In the genomic region with DNA sequence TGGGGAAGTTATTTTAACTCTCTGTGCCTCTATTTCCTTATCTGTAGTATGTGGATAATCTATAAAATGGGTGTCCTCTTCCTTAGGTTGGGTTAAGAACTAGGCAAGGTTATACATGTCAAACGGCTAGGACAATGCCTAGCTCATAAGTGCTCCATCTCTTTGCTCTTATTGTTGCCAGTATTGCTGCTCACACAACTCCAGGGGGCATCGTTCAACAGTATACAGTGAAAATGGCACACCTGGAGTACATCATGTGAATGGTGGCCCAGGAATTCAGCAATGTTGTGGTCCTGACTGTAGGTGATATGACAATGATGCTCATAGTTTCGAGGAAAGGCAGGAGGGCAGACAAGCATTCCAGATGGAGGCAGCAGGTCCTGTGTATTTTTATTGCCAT, we compare ENCODE assay signal across 26 cellular contexts. TPM values are rescaled to one million over a fixed set of nuclear protein-coding genes. Genes with fewer than 3 reads are reported as not detected.
DNase-seq lines count a peak whose midpoint lies in the region; ATAC-seq, FAIRE-seq and TF ChIP-seq lines count a peak whose summit lies in the region.
"Had no signal": no experiment of that assay in that cellular context is flagged by ENCODE, and none has a peak within 500 bp of the region (broad histone marks: within the 10 kb centered on the region; RNA-seq: fewer than 3 reads in every experiment).

No MANE protein-coding gene starts in this region.

- CTCF ChIA-PET in H1 (lab: Charles Lee; ENCODE audit: partially characterized antibody) = interaction anchor here (0.7 to 4.1 kb wide), 10 partner anchors 9 to 304 kb away, joined by 3 to 22 read pairs (median 3); a partner anchor contains a TSS

- POLR2A ChIA-PET in H1 (lab: Charles Lee; ENCODE audit: partially characterized antibody) = no interaction called here

- H3K9me3 ChIP-seq in H1 (ENCODE audit: insufficient read depth in 2 of 2, low read depth in 1 of 2, low read length in 1 of 2) (no peaks in the 10 kb centered on the region), thyroid gland (no peaks in the 10 kb centered on the region)
- H3K9me3 ChIP-seq: BLaER1 treated with 17β-estradiol and CSF1 and Interleukin-3, amounts not matched to agents 10 nM and 100 nM; SJSA1 had no signal

- no peak for FAIRE-seq in H1 (lab: Jason Lieb, UNC)
- FAIRE-seq in H54 (lab: Jason Lieb, UNC) = no peak
- FAIRE-seq: A204.1, D721Med, GM19239, HTR-8/SVneo had no signal

- no peaks in the 10 kb centered on the region for H3K36me3 Mint-ChIP-seq in GM23338 (ENCODE audit: low read depth)
- H3K36me3 Mint-ChIP-seq: CD8-positive, alpha-beta memory T cell; IgD-negative memory B cell had no signal

- no peaks in the 10 kb centered on the region for H3K23me2 ChIP-seq in H1 (ENCODE audit: low read depth, low read length)

- H2AK5ac ChIP-seq in H1 (ENCODE audit: low read depth, low read length) = no peak overlapping the region

- no peaks in the 10 kb centered on the region for H3K36me3 ChIP-seq in GM23338 (ENCODE audit: insufficient read depth)
- H3K36me3 ChIP-seq in H1 (ENCODE audit: control insufficient read depth in 2 of 4, insufficient read depth in 4 of 4, low read length in 3 of 4) = no peaks in the 10 kb centered on the region
- no peaks in the 10 kb centered on the region for H3K36me3 ChIP-seq in thyroid gland
- H3K36me3 ChIP-seq: BLaER1 treated with 17β-estradiol and CSF1 and Interleukin-3, amounts not matched to agents 10 nM and 100 nM had no signal

- no peak overlapping the region for H2BK12ac ChIP-seq in H1 (ENCODE audit: low read depth, low read length)

- TF ChIP-seq EP300 in H1 (IDR thresholded peaks at IDR 0.05; ENCODE audit: borderline replicate concordance in 1 of 2, low read depth in 2 of 2, low read length in 2 of 2) = no peak

- H3K79me2 ChIP-seq in GM23338 (replicated peaks; ENCODE audit: insufficient read depth) (no peaks in the 10 kb centered on the region), H1 (ENCODE audit: control insufficient read depth in 1 of 2, insufficient read depth in 2 of 2, low read length in 2 of 2) (no peaks in the 10 kb centered on the region)

- H2BK15ac ChIP-seq in H1 (ENCODE audit: low read length) = no peak overlapping the region

- no peak overlapping the region for H3K9ac ChIP-seq in H1 (replicated peaks in 1 of 4; ENCODE audit: extremely low read depth in 1 of 4, low read depth in 3 of 4, low read length in 3 of 4)
- H3K9ac ChIP-seq: BLaER1 treated with 17β-estradiol and CSF1 and Interleukin-3, amounts not matched to agents 10 nM and 100 nM had no signal

- H3K4me1 ChIP-seq in GM23338 (ENCODE audit: insufficient read depth) = no peaks in the 10 kb centered on the region
- peaks cover 0 to 5% (median 0%) of the 10 kb centered on the region in 4 experiments; a peak in 2 of 7 replicates for H3K4me1 ChIP-seq in H1 (replicated peaks in 1 of 4; ENCODE audit: control insufficient read depth in 3 of 4, insufficient read depth in 4 of 4, low read length in 3 of 4)
- H3K4me1 ChIP-seq in thyroid gland = peaks cover 35 to 48% of the 10 kb centered on the region in 2 donors

- H3K4me2 ChIP-seq in GM23338 (no peak overlapping the region), H1 (ENCODE audit: insufficient read depth in 1 of 2, low read depth in 2 of 2, low read length in 2 of 2) (no peak overlapping the region)

- ATAC-seq in GM23338 = no peak
- ATAC-seq in left colon = no peak

- no peak overlapping the region for H2BK120ac ChIP-seq in H1 (replicated peaks; ENCODE audit: low read depth, low read length)

- H3K27me3 ChIP-seq in GM23338 (ENCODE audit: insufficient read depth) = no peaks in the 10 kb centered on the region
- no peaks in the 10 kb centered on the region for H3K27me3 ChIP-seq in H1 (replicated peaks in 1 of 4; ENCODE audit: control insufficient read depth in 3 of 4, extremely low read depth in 1 of 4, insufficient read depth in 3 of 4, low read length in 3 of 4)
- H3K27me3 ChIP-seq in thyroid gland = no peaks in the 10 kb centered on the region
- H3K27me3 ChIP-seq: BLaER1 treated with 17β-estradiol and CSF1 and Interleukin-3, amounts not matched to agents 10 nM and 100 nM; SJSA1 had no signal

- no peak overlapping the region for H3K18ac ChIP-seq in H1 (ENCODE audit: extremely low read depth, low read length)

- H3K4me1 Mint-ChIP-seq in GM23338 = peaks cover 8% of the 10 kb centered on the region
- H3K4me1 Mint-ChIP-seq: CD8-positive, alpha-beta memory T cell; IgD-negative memory B cell had no signal

- TF ChIP-seq CTCF in GM23338 (conservative IDR thresholded peaks at IDR 0.05; ENCODE audit: low read depth in 2 of 2) (peak; percentile 27 to 55; a peak in 2 of 4 replicates), H1 (IDR thresholded peaks at IDR 0.05; ENCODE audit: control extremely low read depth in 1 of 3, insufficient read depth in 1 of 3, low read depth in 1 of 3, low read length in 3 of 3) (peak in 2 of 3 experiments; percentile 5 to 32; a peak in 1 of 4 replicates), thyroid gland (IDR thresholded peaks at IDR 0.05) (no peak)

- H3K27ac Mint-ChIP-seq in GM23338 = no peak overlapping the region
- H3K27ac Mint-ChIP-seq: CD8-positive, alpha-beta memory T cell; HFFc6; IgD-negative memory B cell had no signal

- H3K9me2 ChIP-seq in GM23338 (ENCODE audit: insufficient read depth) = no peaks in the 10 kb centered on the region

- no peaks in the 10 kb centered on the region for H3K9me3 Mint-ChIP-seq in GM23338
- H3K9me3 Mint-ChIP-seq: HFFc6, IgD-negative memory B cell had no signal

- no peaks in the 10 kb centered on the region for H3K79me1 ChIP-seq in H1 (ENCODE audit: low read depth, low read length)

- no peak overlapping the region for H3K23ac ChIP-seq in H1 (ENCODE audit: insufficient read length)

- peaks cover 3% of the 10 kb centered on the region for H3K27me3 Mint-ChIP-seq in GM23338 (ENCODE audit: insufficient read depth, low read depth, poor library complexity)
- H3K27me3 Mint-ChIP-seq: IgD-negative memory B cell had no signal

- H3K14ac ChIP-seq in H1 (ENCODE audit: insufficient read length) = no peak overlapping the region

- H2BK5ac ChIP-seq in H1 (ENCODE audit: low read depth, low read length) = no peak overlapping the region

- 86% methylated on average over 3 of the region's 3 CpGs; no CpG with 5 or more reads in 1 of the 2 experiments for WGBS in H1 (ENCODE audit: extremely low coverage in 1 of 2, insufficient coverage in 1 of 2, insufficient read length in 1 of 2, insufficient replicate concordance in 2 of 2, low coverage in 1 of 2, low lambda C conversion rate in 2 of 2, missing lambda C conversion rate in 1 of 2), 2 experiments
- 73 to 83% methylated on average over 3 of the region's 3 CpGs for WGBS in thyroid gland, 2 donors

- no peak overlapping the region for H4K91ac ChIP-seq in H1 (replicated peaks; ENCODE audit: insufficient read length, low read length)

- H3K4me3 ChIP-seq in GM23338 (no peak overlapping the region), H1 (ENCODE audit: extremely low read depth in 1 of 4, insufficient read depth in 2 of 4, low read depth in 3 of 4, low read length in 4 of 4) (no peak overlapping the region), thyroid gland (replicated peaks in 1 of 3) (no peak overlapping the region)
- H3K4me3 ChIP-seq: BLaER1 treated with 17β-estradiol and CSF1 and Interleukin-3, amounts not matched to agents 10 nM and 100 nM; SJSA1 had no signal

- H3K27ac ChIP-seq in GM23338 (ENCODE audit: low read depth) = no peak overlapping the region
- no peak overlapping the region for H3K27ac ChIP-seq in H1 (ENCODE audit: low read depth, low read length)
- peak overlapping the region in 2 of 3 donors; percentile 63 to 85 for H3K27ac ChIP-seq in thyroid gland
- H3K27ac ChIP-seq: BLaER1 treated with 17β-estradiol and CSF1 and Interleukin-3, amounts not matched to agents 10 nM and 100 nM; SJSA1 had no signal

- no peak overlapping the region for H2BK20ac ChIP-seq in H1 (ENCODE audit: low read length)

- H3K4ac ChIP-seq in H1 (replicated peaks; ENCODE audit: insufficient read length, low read depth, low read length) = no peak overlapping the region

- H4K20me1 ChIP-seq in GM23338 (replicated peaks; ENCODE audit: insufficient read depth) (no peaks in the 10 kb centered on the region), H1 (replicated peaks in 1 of 2; ENCODE audit: control insufficient read depth in 1 of 2, insufficient read depth in 2 of 2, low read length in 2 of 2) (no peaks in the 10 kb centered on the region)
- H4K20me1 ChIP-seq: BLaER1 treated with 17β-estradiol and CSF1 and Interleukin-3, amounts not matched to agents 10 nM and 100 nM had no signal

- H4K8ac ChIP-seq in H1 (ENCODE audit: extremely low read depth, insufficient read depth, low read length) = no peak overlapping the region

- H3F3A ChIP-seq in GM23338 (replicated peaks; ENCODE audit: low read depth) = no peaks in the 10 kb centered on the region

- no peak overlapping the region for H3K4me3 Mint-ChIP-seq in GM23338
- H3K4me3 Mint-ChIP-seq: CD8-positive, alpha-beta memory T cell; HFFc6; IgD-negative memory B cell had no signal

- TF ChIP-seq RAD21 in H1 (IDR thresholded peaks at IDR 0.05 in 1 of 2, conservative IDR thresholded peaks at IDR 0.05 in 1 of 2; ENCODE audit: low read depth in 2 of 2, low read length in 2 of 2) = peak in 1 of 2 experiments; percentile 41; a peak in 1 of 4 replicates

- no peak overlapping the region for H4K5ac ChIP-seq in H1 (ENCODE audit: insufficient read length, low read depth, low read length)

- intact Hi-C loops in thyroid gland (cut with DNase I) (no loop called here), left colon (cut with DNase I, micrococcal nuclease) (no loop called here)

- no peak overlapping the region for H2AFZ ChIP-seq in GM23338
- no peak overlapping the region for H2AFZ ChIP-seq in H1 (ENCODE audit: low read length)

- no peak for TF ChIP-seq POLR2A in H1 (IDR thresholded peaks at IDR 0.05; ENCODE audit: control extremely low read depth in 1 of 2, low read depth in 2 of 2, low read length in 2 of 2)
- TF ChIP-seq POLR2A in thyroid gland (IDR thresholded peaks at IDR 0.05) = no peak
- no peak for TF ChIP-seq POLR2A in H54 (IDR thresholded peaks at IDR 0.05; ENCODE audit: low read depth, low read length)

- H3K56ac ChIP-seq in H1 (replicated peaks; ENCODE audit: insufficient read length, low read depth, low read length) = no peak overlapping the region

- DNase-seq in NCI-H345 (lab: John Stamatoyannopoulos, UW) = peak; percentile 19
- no peak for DNase-seq in NCI-H345 treated with DMSO at 0.1 percent for 48 hours (lab: John Stamatoyannopoulos, UW; ENCODE audit: unreplicated experiment)
- DNase-seq in GM23338 (ENCODE audit: low spot score) = no peak
- DNase-seq in H1 (ENCODE audit: low read depth in 1 of 2, low spot score in 2 of 2) = no peak
- no peak for DNase-seq in thyroid gland
- no peak for DNase-seq in activated CD4-positive, alpha-beta T cell treated with anti-CD3 and anti-CD28 coated beads, Interleukin-2, amount 50 U/mL, for 4 hours
- DNase-seq in H54 (ENCODE audit: insufficient read length, low spot score) = no peak
- DNase-seq in left colon = no peak
- DNase-seq: CD8-positive, alpha-beta memory T cell; GF-D8; GOT3; HFFc6; Kasumi-1; NCI-H1092 treated with DMSO at 0.1 percent for 48 hours; NCI-H146; NCI-H2029 treated with DMSO at 0.1 percent for 48 hours; NCI-H226; NCI-H526; SW 1271 had no signal

RNA-seq across cellular contexts. Expression of a gene that starts 30.1 kb away (rescaled TPM):
- total RNA-seq in GM23338 (2014; rRNA removed; shearing (Covaris generic)) = 0.59 and 4.3 TPM in 2 replicates
- polyA plus RNA-seq in GM23338 (2016; fragmentation: Nextera tagmentation; extraction: Ambion mirVana) = 0.71 and 0.83 TPM in 2 replicates
- total RNA-seq in H1 (2021; fragmentation: NEBNext Ultra II Directional; extraction: Animal tissue kit (Norgen Biotek cat#: 25700)) = 0.86 and 1.1 TPM in 2 replicates
- polyA plus RNA-seq in H1 (2011; rRNA removed) = 1.2 and 2.0 TPM in 2 replicates
- polyA plus RNA-seq in H1 (2011; cell fraction: cytosol; rRNA removed) = 0.84 TPM
- 1.8 TPM for polyA plus RNA-seq in H1 (2011; cell fraction: nucleus; rRNA removed)
- 0.98 to 1.5 TPM (median 1.2 TPM) in 4 replicates for polyA plus RNA-seq in H1 (2012, experiment 1 of 2)
- polyA plus RNA-seq in H1 (2012, experiment 2 of 2) = 0.45 TPM
- polyA plus RNA-seq in H1 (2013, experiment 1 of 2) = 1.0 TPM
- 0.83 TPM for polyA plus RNA-seq in H1 (2013, experiment 2 of 2)
- polyA minus RNA-seq in H1 (2011; rRNA and poly(A)+ RNA removed) = 1.9 and 2.0 TPM in 2 replicates
- 1.0 TPM for polyA minus RNA-seq in H1 (2011; cell fraction: cytosol; rRNA and poly(A)+ RNA removed)
- polyA minus RNA-seq in H1 (2011; cell fraction: nucleus; rRNA and poly(A)+ RNA removed) = 3.8 TPM
- 10 to 100 TPM; 28.4 to 77.2 (median 63.8) TPM for total RNA-seq in thyroid gland
- 10 to 100 TPM in 1 of 2 donors, 1 to 10 TPM in 1; 6.1 to 15.7 TPM for total RNA-seq in left colon
- polyA plus RNA-seq: CD8-positive, alpha-beta memory T cell; IgD-negative memory B cell had no signal

Comparison
In these comparisons a context has a peak if more than half of its experiments do, and no peak if none do; other contexts are left out.
1. H3K27ac ChIP-seq: peak in thyroid gland (2 of 3); none in GM23338 (single experiment) and H1 (single experiment).
2. CTCF ChIP-seq: peak in GM23338 (2 of 2) and H1 (2 of 3); none in thyroid gland (0 of 6).